In genomic region chr13:109665781-109666249, GRCh38 we compare ENCODE assay signal across 19 cellular contexts.
"Had no signal": no experiment of that assay in that cellular context is flagged by ENCODE, and none has a peak within 500 bp of the region (broad histone marks: within the 10 kb centered on the region; RNA-seq: fewer than 3 reads in every experiment).

No MANE protein-coding gene starts in this region.

- H3K27ac ChIP-seq: adrenal gland, hepatocyte, left lung, ovary, sigmoid colon, spleen, stomach, testis had no signal

- H3K4me1 ChIP-seq: adrenal gland, sigmoid colon, testis had no signal

- H3K4me3 Mint-ChIP-seq: activated CD4-positive, alpha-beta memory T cell treated with anti-CD3 and anti-CD28 coated beads, Interleukin-2, amount 10 ng/mL, durations not matched to agents 7 days and 5 days; activated T-cell treated with anti-CD3 and anti-CD28 coated beads, Interleukin-2, amount 50 U/mL, for 24 hours; neural crest cell; T-helper 17 cell; WTC11 had no signal

- H3K9me3 Mint-ChIP-seq: activated CD4-positive, alpha-beta memory T cell treated with anti-CD3 and anti-CD28 coated beads, Interleukin-2, amount 10 ng/mL, durations not matched to agents 7 days and 5 days had no signal

- H3K27me3 ChIP-seq: adrenal gland, hepatocyte, ovary, sigmoid colon, stomach, testis had no signal

- H2AFZ ChIP-seq: hepatocyte had no signal

- H3K27me3 Mint-ChIP-seq: activated CD4-positive, alpha-beta memory T cell treated with anti-CD3 and anti-CD28 coated beads, Interleukin-2, amount 10 ng/mL, durations not matched to agents 7 days and 5 days had no signal

- H3K4me2 ChIP-seq: hepatocyte had no signal

- H3K4me1 Mint-ChIP-seq: activated CD4-positive, alpha-beta memory T cell treated with anti-CD3 and anti-CD28 coated beads, Interleukin-2, amount 10 ng/mL, durations not matched to agents 7 days and 5 days had no signal

- H3K36me3 ChIP-seq: adrenal gland, left lung, ovary, sigmoid colon, spleen, stomach had no signal

- H3K27ac Mint-ChIP-seq: activated CD4-positive, alpha-beta memory T cell treated with anti-CD3 and anti-CD28 coated beads, Interleukin-2, amount 10 ng/mL, durations not matched to agents 7 days and 5 days; activated T-cell treated with anti-CD3 and anti-CD28 coated beads, Interleukin-2, amount 50 U/mL, for 24 hours; T-helper 17 cell; WTC11 had no signal

- H3K36me3 Mint-ChIP-seq: WTC11 had no signal

- H3K9me3 ChIP-seq: adrenal gland, left lung, ovary, sigmoid colon, stomach, testis had no signal

- FAIRE-seq: keratinocyte had no signal

- DNase-seq: activated CD4-positive, alpha-beta memory T cell treated with anti-CD3 and anti-CD28 coated beads, Interleukin-2, amount 10 ng/mL, durations not matched to agents 7 days and 5 days; activated CD4-positive, alpha-beta T cell treated with anti-CD3 and anti-CD28 coated beads for 4 hours; activated naive CD4-positive, alpha-beta T cell treated with anti-CD3 and anti-CD28 coated beads, Interleukin-2, amount 50 U/mL, for 16 hours; activated T-cell treated with anti-CD3 and anti-CD28 coated beads, Interleukin-2, amount 50 U/mL, for 24 hours; adrenal gland; central memory CD4-positive, alpha-beta T cell; effector CD8-positive, alpha-beta T cell; left lung; mammary epithelial cell; ovary; sigmoid colon; spleen; stomach; T-helper 17 cell; testis had no signal

- H3K79me2 ChIP-seq: hepatocyte had no signal

- ATAC-seq: left lung, T-helper 17 cell, WTC11 had no signal

- H3K4me3 ChIP-seq: adrenal gland, hepatocyte, left lung, ovary, sigmoid colon, spleen, stomach, testis had no signal
